23 cellular contexts compared by ENCODE assay signal in genomic region chr21:27306821-27307746, GRCh38.
DNase-seq lines count a peak whose midpoint lies in the region; ATAC-seq, FAIRE-seq and TF ChIP-seq lines count a peak whose summit lies in the region.
"Had no signal": no experiment of that assay in that cellular context is flagged by ENCODE, and none has a peak within 500 bp of the region (broad histone marks: within the 10 kb centered on the region; RNA-seq: fewer than 3 reads in every experiment).

No MANE protein-coding gene starts in this region.

- no peaks in the 10 kb centered on the region for H3K27me3 ChIP-seq in GM23248 (replicated peaks; ENCODE audit: insufficient read depth)
- no peaks in the 10 kb centered on the region for H3K27me3 ChIP-seq in heart right ventricle
- H3K27me3 ChIP-seq in endodermal cell (ENCODE audit: control insufficient read depth, insufficient read depth, low read length, poor library complexity, severe bottlenecking) = no peaks in the 10 kb centered on the region
- H3K27me3 ChIP-seq: ascending aorta, cardiac muscle cell had no signal

- no peak overlapping the region for H3K27ac ChIP-seq in GM23248
- peak overlapping the region in 5 of 10 donors; percentile 0 to 17 (median 8) for H3K27ac ChIP-seq in heart right ventricle
- no peak overlapping the region for H3K27ac ChIP-seq in endodermal cell (ENCODE audit: low read depth, low read length)
- H3K27ac ChIP-seq: ascending aorta, cardiac muscle cell, thoracic aorta had no signal

- H3K9me3 Mint-ChIP-seq in endodermal cell (peaks cover 5% of the 10 kb centered on the region), T-cell (peaks cover 5% of the 10 kb centered on the region in 3 donors)

- H3K9ac ChIP-seq in GM23248 (no peak overlapping the region), endodermal cell (ENCODE audit: extremely low read depth, low read length, poor library complexity, severe bottlenecking) (no peak overlapping the region)

- H3K79me2 ChIP-seq in GM23248 (ENCODE audit: insufficient read depth) = no peaks in the 10 kb centered on the region

- CTCF ChIA-PET in T-cell (lab: Charles Lee) = no interaction called here

- WGBS in GM23248 (ENCODE audit: low coverage in 1 of 2, low lambda C conversion rate in 2 of 2, missing lambda C conversion rate in 2 of 2), 2 experiments = 30 to 33% methylated on average over 4 of the region's 4 CpGs
- 64 to 75% methylated on average over 4 of the region's 4 CpGs for WGBS in heart right ventricle, 2 donors
- 80 to 95% methylated on average over 1 to 4 of the region's 4 CpGs for WGBS in endodermal cell (ENCODE audit: insufficient coverage in 1 of 2, insufficient read length in 1 of 2), 2 experiments

- peak overlapping the region; percentile 15 for H2AFZ ChIP-seq in GM23248

- no peak overlapping the region for H3K4me2 ChIP-seq in GM23248 (ENCODE audit: unreplicated experiment)

- no peaks in the 10 kb centered on the region for H3K9me2 ChIP-seq in GM23248 (ENCODE audit: insufficient read depth)

- intact Hi-C loops in heart right ventricle (cut with DNase I) (no loop called here), sciatic nerve (cut with DNase I) (no loop called here)

- no peaks in the 10 kb centered on the region for H3K4me1 Mint-ChIP-seq in endodermal cell
- H3K4me1 Mint-ChIP-seq in T-cell = no peaks in the 10 kb centered on the region
- H3K4me1 Mint-ChIP-seq: memory B cell had no signal

- no peak for FAIRE-seq in HTR-8/SVneo (lab: Jason Lieb, UNC)

- H3K9me3 ChIP-seq in GM23248 (ENCODE audit: low read depth) (no peaks in the 10 kb centered on the region), heart right ventricle (peaks cover 0 to 7% (median 0%) of the 10 kb centered on the region in 11 donors), endodermal cell (ENCODE audit: control insufficient read depth, low read length) (no peaks in the 10 kb centered on the region)
- H3K9me3 ChIP-seq: thoracic aorta had no signal

- H3K27ac Mint-ChIP-seq in endodermal cell (no peak overlapping the region), T-cell (no peak overlapping the region)
- H3K27ac Mint-ChIP-seq: activated CD8-positive, alpha-beta T cell treated with anti-CD3 and anti-CD28 coated beads, Interleukin-2, amount 10 ng/mL, durations not matched to agents 7 days and 5 days; activated naive CD4-positive, alpha-beta T cell treated with anti-CD3 and anti-CD28 coated beads, Interleukin-2, amount 50 U/mL, for 72 hours; activated T-helper 2 cell treated with anti-CD3 and anti-CD28 coated beads, Interferon-gamma antibody, Interleukin-2, Interleukin-4, amounts not matched to agents 10 μg/mL and 5 μg/mL and 100 μg/mL, durations not matched to agents 14 hours and 24 hours and 36 hours; memory B cell had no signal

- TF ChIP-seq CTCF in AG09319 (IDR thresholded peaks at IDR 0.05; ENCODE audit: low read depth, low read length) (no peak), heart right ventricle (IDR thresholded peaks at IDR 0.05) (no peak), endodermal cell (conservative IDR thresholded peaks at IDR 0.05) (no peak)

- peak; percentile 34 for DNase-seq in AG09319 (ENCODE audit: extremely low read depth, low read depth)
- DNase-seq in GM23248 = peak; percentile 20
- DNase-seq in heart right ventricle = no peak
- DNase-seq in sciatic nerve (ENCODE audit: low spot score) = no peak
- no peak for DNase-seq in endodermal cell
- no peak for DNase-seq in central memory CD4-positive, alpha-beta T cell
- DNase-seq in T-cell = no peak
- DNase-seq in HTR-8/SVneo (ENCODE audit: insufficient read length, low spot score) = no peak
- DNase-seq: activated CD8-positive, alpha-beta T cell treated with anti-CD3 and anti-CD28 coated beads, Interleukin-2, amount 10 ng/mL, durations not matched to agents 7 days and 5 days; C1 segment of cervical spinal cord; COR-L47; cortex of kidney; DMS79 treated with DMSO at 0.1 percent for 48 hours; NCI-H1436 treated with DMSO at 0.1 percent for 48 hours; RPMI8226; stimulated activated naive CD4-positive, alpha-beta T cell treated with Interleukin-2 at 50 U/mL for 16 hours had no signal

- POLR2A ChIA-PET in T-cell (lab: Charles Lee) = no interaction called here

- no peak overlapping the region for H3K4me3 Mint-ChIP-seq in endodermal cell
- no peak overlapping the region for H3K4me3 Mint-ChIP-seq in T-cell
- H3K4me3 Mint-ChIP-seq: activated CD8-positive, alpha-beta T cell treated with anti-CD3 and anti-CD28 coated beads, Interleukin-2, amount 10 ng/mL, durations not matched to agents 7 days and 5 days; memory B cell had no signal

- no peaks in the 10 kb centered on the region for H4K20me1 ChIP-seq in GM23248 (ENCODE audit: insufficient read depth)

- in situ Hi-C loops in GM23248 (cut with MboI) = no loop called here

- H3K4me3 ChIP-seq in GM23248 = no peak overlapping the region
- no peak overlapping the region for H3K4me3 ChIP-seq in heart right ventricle
- H3K4me3 ChIP-seq in endodermal cell (ENCODE audit: low read length) = no peak overlapping the region
- H3K4me3 ChIP-seq: ascending aorta, cardiac muscle cell, thoracic aorta had no signal

- ATAC-seq in heart right ventricle = peak in 5 of 8 donors; percentile 40 to 88 (median 69)
- ATAC-seq in sciatic nerve = peak; percentile 75
- no peak for ATAC-seq in T-cell (replicated peaks in 1 of 4)
- ATAC-seq: activated CD8-positive, alpha-beta T cell treated with anti-CD3 and anti-CD28 coated beads, Interleukin-2, amount 10 ng/mL, durations not matched to agents 7 days and 5 days; activated naive CD4-positive, alpha-beta T cell treated with anti-CD3 and anti-CD28 coated beads, Interleukin-2, amount 50 U/mL, for 72 hours; esophagus mucosa had no signal

- H3K4me1 ChIP-seq in GM23248 (ENCODE audit: insufficient read depth) = peaks cover 8% of the 10 kb centered on the region; the same call in 1 of the 2 replicates
- peaks cover 0 to 17% (median 0%) of the 10 kb centered on the region in 9 donors for H3K4me1 ChIP-seq in heart right ventricle
- H3K4me1 ChIP-seq in endodermal cell (ENCODE audit: control insufficient read depth, insufficient read depth, low read length) = no peaks in the 10 kb centered on the region

- H3K36me3 ChIP-seq in GM23248 (ENCODE audit: low read depth) = no peaks in the 10 kb centered on the region
- no peaks in the 10 kb centered on the region for H3K36me3 ChIP-seq in heart right ventricle
- no peaks in the 10 kb centered on the region for H3K36me3 ChIP-seq in endodermal cell (ENCODE audit: control insufficient read depth, insufficient read depth, low read length)
- H3K36me3 ChIP-seq: ascending aorta, cardiac muscle cell, thoracic aorta had no signal

- no peaks in the 10 kb centered on the region for H3K36me3 Mint-ChIP-seq in endodermal cell (ENCODE audit: low read depth)
- H3K36me3 Mint-ChIP-seq in T-cell = no peaks in the 10 kb centered on the region
- H3K36me3 Mint-ChIP-seq: activated naive CD4-positive, alpha-beta T cell treated with anti-CD3 and anti-CD28 coated beads, Interleukin-2, amount 50 U/mL, for 72 hours; memory B cell had no signal

- peaks cover 8% of the 10 kb centered on the region; the same call in 1 of the 2 replicates for H3F3A ChIP-seq in GM23248 (ENCODE audit: insufficient read depth)

- H3K27me3 Mint-ChIP-seq in endodermal cell (ENCODE audit: insufficient read depth) (no peaks in the 10 kb centered on the region), T-cell (no peaks in the 10 kb centered on the region)
- H3K27me3 Mint-ChIP-seq: memory B cell had no signal

Comparison
In these comparisons a context has a peak if more than half of its experiments do, and no peak if none do; other contexts are left out.
1. DNase-seq: peak in AG09319 (single experiment) and GM23248 (single experiment); none in heart right ventricle (0 of 2), sciatic nerve (single experiment), endodermal cell (single experiment), central memory CD4-positive, alpha-beta T cell (single experiment), T-cell (0 of 34) and HTR-8/SVneo (single experiment).
2. ATAC-seq: peak in heart right ventricle (5 of 8) and sciatic nerve (single experiment); none in T-cell (0 of 4).